In the genomic region with DNA sequence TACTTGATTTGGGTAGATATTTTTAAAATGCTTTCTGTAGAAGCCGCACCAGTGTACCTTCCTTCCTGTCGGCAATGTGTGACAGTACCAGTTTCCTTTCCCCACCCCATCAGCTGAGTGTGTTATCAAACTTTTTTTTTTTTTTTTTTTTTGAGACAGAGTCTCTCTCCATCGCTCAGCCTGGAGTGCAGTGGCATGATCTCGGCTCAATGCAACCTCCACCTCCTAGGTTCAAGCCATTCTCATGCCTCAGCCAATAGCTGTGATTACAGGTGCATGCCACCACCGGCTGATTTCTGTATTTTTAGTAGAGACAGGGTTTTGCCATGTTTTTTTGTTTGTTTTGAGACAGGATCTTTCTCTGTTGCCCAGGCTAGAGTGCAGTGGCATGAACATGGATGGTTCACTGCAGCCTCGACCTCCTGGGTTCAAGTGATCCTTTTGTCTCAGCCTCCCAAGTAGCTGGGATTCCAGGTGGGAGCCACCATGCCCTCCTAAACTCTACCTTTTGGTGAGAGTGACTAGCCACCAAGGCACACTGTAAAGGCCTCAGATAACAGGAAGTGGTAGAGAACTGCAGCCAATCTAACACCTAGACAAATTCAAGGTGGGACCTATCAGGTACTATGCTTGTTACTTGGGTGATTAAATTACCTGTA, we compare ENCODE assay signal across 10 cellular contexts. TPM values are rescaled to one million over a fixed set of nuclear protein-coding genes. Genes with fewer than 3 reads are reported as not detected.
DNase-seq lines count a peak whose midpoint lies in the region; ATAC-seq and TF ChIP-seq lines count a peak whose summit lies in the region.
"Had no signal": no experiment of that assay in that cellular context is flagged by ENCODE, and none has a peak within 500 bp of the region (broad histone marks: within the 10 kb centered on the region; RNA-seq: fewer than 3 reads in every experiment).

No MANE protein-coding gene starts in this region.

- no peaks in the 10 kb centered on the region for H3K36me3 Mint-ChIP-seq in activated B cell treated with CpG ODN at 0.5 μM for 24 hours (ENCODE audit: low read depth)

- intact Hi-C loops in activated B cell treated with CpG ODN at 0.5 μM for 24 hours (cut with micrococcal nuclease) (no loop called here), testis (cut with DNase I; ENCODE audit: low total_unique reads) (no loop called here)

- no peak overlapping the region for H3K4me2 ChIP-seq in neuronal stem cell (ENCODE audit: insufficient read depth, low read length, poor library complexity, severe bottlenecking)

- TF ChIP-seq CTCF in activated B cell treated with CpG ODN at 0.5 μM for 24 hours (IDR thresholded peaks at IDR 0.05) (no peak), upper lobe of left lung (IDR thresholded peaks at IDR 0.05) (no peak), testis (IDR thresholded peaks at IDR 0.05) (no peak)

- DNase-seq in stimulated activated CD4-positive, alpha-beta T cell treated with anti-CD3 and anti-CD28 coated beads, Interleukin-2, amount 100 ng/mL, for 4 hours (ENCODE audit: low read depth) = peak; percentile 40
- DNase-seq in stimulated activated CD4-positive, alpha-beta T cell treated with anti-CD3 and anti-CD28 coated beads, Interleukin-2, amount 100 ng/mL, for 48 hours = no peak
- DNase-seq in activated B cell treated with CpG ODN at 0.5 μM for 24 hours = no peak
- peak; percentile 91 for DNase-seq in central memory CD4-positive, alpha-beta T cell
- no peak for DNase-seq in upper lobe of left lung
- no peak for DNase-seq in LoVo (ENCODE audit: low spot score)
- DNase-seq in neuronal stem cell (ENCODE audit: low spot score) = no peak
- no peak for DNase-seq in testis
- DNase-seq: Kasumi-1 had no signal

- CTCF ChIA-PET in activated B cell treated with CpG ODN at 0.5 μM for 24 hours (lab: Charles Lee) = interaction anchor here (1.2 to 2.6 kb wide), 9 partner anchors 12 to 95 kb away, joined by 3 to 19 read pairs (median 10); a partner anchor contains a TSS

- no peak for TF ChIP-seq EP300 in upper lobe of left lung (IDR thresholded peaks at IDR 0.05)

- POLR2A ChIA-PET in activated B cell treated with CpG ODN at 0.5 μM for 24 hours (lab: Charles Lee) = interaction anchor here (0.6 to 5.3 kb wide), 16 partner anchors 9 to 905 kb away, joined by 3 to 102 read pairs (median 8); a partner anchor contains a TSS

- H3K27me3 Mint-ChIP-seq in activated B cell treated with CpG ODN at 0.5 μM for 24 hours = no peaks in the 10 kb centered on the region

- peaks cover 42% of the 10 kb centered on the region for H3K4me1 Mint-ChIP-seq in activated B cell treated with CpG ODN at 0.5 μM for 24 hours

- no peak overlapping the region for H2BK15ac ChIP-seq in neuronal stem cell (ENCODE audit: low read length)

- peak overlapping the region; percentile 92 for H3K27ac Mint-ChIP-seq in activated B cell treated with CpG ODN at 0.5 μM for 24 hours

- ATAC-seq in activated B cell treated with CpG ODN at 0.5 μM for 24 hours (ENCODE audit: low read depth) (peak; percentile 84), upper lobe of left lung (ENCODE audit: low FRiP score in 2 of 2) (peak; percentile 6 to 38)

- H3K4me3 ChIP-seq in upper lobe of left lung = peak overlapping the region in 1 of 4 donors; percentile 18
- H3K4me3 ChIP-seq in neuronal stem cell (ENCODE audit: low read length in 2 of 2) = no peak overlapping the region
- H3K4me3 ChIP-seq in testis = no peak overlapping the region
- H3K4me3 ChIP-seq: SJSA1 had no signal

- H4K8ac ChIP-seq in neuronal stem cell (ENCODE audit: low read depth, low read length) = no peak overlapping the region

- H3K9ac ChIP-seq in neuronal stem cell (ENCODE audit: low read depth, low read length, poor library complexity) = no peak overlapping the region

- no peak overlapping the region for H3K4ac ChIP-seq in neuronal stem cell (ENCODE audit: low read length)

- H3K4me1 ChIP-seq in upper lobe of left lung (peaks cover 10 to 26% (median 16%) of the 10 kb centered on the region in 4 donors), neuronal stem cell (ENCODE audit: control insufficient read depth in 2 of 2, insufficient read depth in 1 of 2, low read depth in 1 of 2, low read length in 2 of 2) (no peaks in the 10 kb centered on the region), testis (peaks cover 10% of the 10 kb centered on the region)
- H3K4me1 ChIP-seq: SJSA1 had no signal

- H2AFZ ChIP-seq in neuronal stem cell (ENCODE audit: low read length) = no peak overlapping the region

- no peaks in the 10 kb centered on the region for H3K9me3 Mint-ChIP-seq in activated B cell treated with CpG ODN at 0.5 μM for 24 hours

- no peaks in the 10 kb centered on the region for H3K79me1 ChIP-seq in neuronal stem cell (ENCODE audit: low read depth, low read length)

- H3K23ac ChIP-seq in neuronal stem cell (ENCODE audit: low read depth, low read length, poor library complexity) = no peak overlapping the region

- no peak overlapping the region for H4K91ac ChIP-seq in neuronal stem cell (ENCODE audit: low read depth, low read length, poor library complexity)

- no peak overlapping the region for H2BK5ac ChIP-seq in neuronal stem cell (ENCODE audit: low read length)

- H2BK12ac ChIP-seq in neuronal stem cell (ENCODE audit: low read length) = no peak overlapping the region

- TF ChIP-seq POLR2A in upper lobe of left lung (IDR thresholded peaks at IDR 0.05) = no peak
- TF ChIP-seq POLR2A in testis (IDR thresholded peaks at IDR 0.05) = no peak

- H3K9me3 ChIP-seq in upper lobe of left lung (no peaks in the 10 kb centered on the region), neuronal stem cell (replicated peaks in 1 of 2; ENCODE audit: control insufficient read depth in 2 of 2, insufficient read depth in 1 of 2, low read depth in 1 of 2, low read length in 2 of 2) (no peaks in the 10 kb centered on the region), testis (no peaks in the 10 kb centered on the region)
- H3K9me3 ChIP-seq: SJSA1 had no signal

- H2AK5ac ChIP-seq in neuronal stem cell (ENCODE audit: low read depth, low read length) = no peak overlapping the region

- H3K27me3 ChIP-seq in upper lobe of left lung = no peaks in the 10 kb centered on the region
- peaks cover 0 to 29% (median 0%) of the 10 kb centered on the region in 3 experiments for H3K27me3 ChIP-seq in neuronal stem cell (ENCODE audit: control insufficient read depth in 3 of 3, insufficient read depth in 3 of 3, low read depth in 1 of 3, low read length in 3 of 3)
- no peaks in the 10 kb centered on the region for H3K27me3 ChIP-seq in testis

- WGBS in upper lobe of left lung, 2 donors = 41 to 48% methylated on average over 6 of the region's 6 CpGs
- no CpG with 5 or more reads among the region's 6 CpGs for WGBS in neuronal stem cell (ENCODE audit: extremely low coverage in 2 of 2, insufficient read length in 2 of 2, insufficient replicate concordance in 1 of 2), 2 donors
- WGBS in testis, 2 donors = 87 to 93% methylated on average over 6 of the region's 6 CpGs

- peak overlapping the region; percentile 70 for H3K4me3 Mint-ChIP-seq in activated B cell treated with CpG ODN at 0.5 μM for 24 hours

- H3K14ac ChIP-seq in neuronal stem cell (ENCODE audit: low read length) = no peak overlapping the region

- no peaks in the 10 kb centered on the region for H3K36me3 ChIP-seq in upper lobe of left lung
- H3K36me3 ChIP-seq in neuronal stem cell (replicated peaks in 1 of 2; ENCODE audit: control insufficient read depth in 2 of 2, insufficient read depth in 2 of 2, low read length in 2 of 2) = no peaks in the 10 kb centered on the region
- H3K36me3 ChIP-seq in testis (ENCODE audit: low read depth, missing control alignments) = no peaks in the 10 kb centered on the region
- H3K36me3 ChIP-seq: SJSA1 had no signal

- peak overlapping the region; percentile 35 to 82 (median 76) for H3K27ac ChIP-seq in upper lobe of left lung
- H3K27ac ChIP-seq in neuronal stem cell (replicated peaks; ENCODE audit: low read length) = no peak overlapping the region
- no peak overlapping the region for H3K27ac ChIP-seq in testis
- H3K27ac ChIP-seq: SJSA1 had no signal

- H2BK120ac ChIP-seq in neuronal stem cell (ENCODE audit: low read depth, low read length) = no peak overlapping the region

- H3K18ac ChIP-seq in neuronal stem cell (ENCODE audit: low read length) = no peak overlapping the region

RNA-seq across cellular contexts. Expression of a gene that starts 21.3 kb away (rescaled TPM):
- total RNA-seq in activated B cell treated with CpG ODN at 0.5 μM for 24 hours = 82.5 and 85.4 TPM in 2 replicates
- total RNA-seq in upper lobe of left lung = 10 to 100 TPM; 29.3 to 57.6 (median 43.5) TPM
- 40.8 TPM for polyA plus RNA-seq in neuronal stem cell (2013, experiment 1 of 2)
- polyA plus RNA-seq in neuronal stem cell (2013, experiment 2 of 2) = 39.2 TPM
- 10 to 100 TPM; 61.8 to 75.3 TPM for total RNA-seq in testis
- polyA plus RNA-seq in testis (ENCODE audit: insufficient read depth, low read depth, low replicate concordance) = 118 TPM

RNA-seq across cellular contexts. Expression of a gene that starts 26.5 kb away (rescaled TPM):
- total RNA-seq in activated B cell treated with CpG ODN at 0.5 μM for 24 hours (31.6 and 31.8 TPM in 2 replicates), upper lobe of left lung (10 to 100 TPM; 24.2 to 32.5 (median 28.2) TPM), testis (10 to 100 TPM; 13.4 to 17.1 TPM)
- polyA plus RNA-seq in neuronal stem cell (2013, experiment 1 of 2) = 18.2 TPM
- polyA plus RNA-seq in neuronal stem cell (2013, experiment 2 of 2) = 17.1 TPM
- 15.2 TPM for polyA plus RNA-seq in testis (ENCODE audit: insufficient read depth, low read depth, low replicate concordance)

RNA-seq across cellular contexts. Expression of a gene that starts 30.2 kb away (rescaled TPM):
- total RNA-seq in activated B cell treated with CpG ODN at 0.5 μM for 24 hours (319 and 350 TPM in 2 replicates), upper lobe of left lung (100 to 1,000 TPM; 131 to 310 (median 221) TPM), testis (100 to 1,000 TPM in 1 of 2 donors, 10 to 100 TPM in 1; 76.5 to 128 TPM)
- polyA plus RNA-seq in neuronal stem cell (2013, experiment 1 of 2) = 12.5 TPM
- 13.2 TPM for polyA plus RNA-seq in neuronal stem cell (2013, experiment 2 of 2)
- polyA plus RNA-seq in testis (ENCODE audit: insufficient read depth, low read depth, low replicate concordance) = 34.6 TPM

RNA-seq across cellular contexts. Expression of a gene that starts 45.3 kb away (rescaled TPM):
- total RNA-seq in activated B cell treated with CpG ODN at 0.5 μM for 24 hours (54.7 and 66.5 TPM in 2 replicates), upper lobe of left lung (100 to 1,000 TPM in 2 of 6 donors, 10 to 100 TPM in 4; 56.5 to 149 (median 77.9) TPM), testis (10 to 100 TPM; 42.8 to 46.2 TPM)
- 56.5 TPM for polyA plus RNA-seq in neuronal stem cell (2013, experiment 1 of 2)
- polyA plus RNA-seq in neuronal stem cell (2013, experiment 2 of 2) = 55.4 TPM
- polyA plus RNA-seq in testis (ENCODE audit: insufficient read depth, low read depth, low replicate concordance) = 52.7 TPM

RNA-seq across cellular contexts. Expression of a gene that starts 47.5 kb away (rescaled TPM):
- 1.9 and 2.2 TPM in 2 replicates for total RNA-seq in activated B cell treated with CpG ODN at 0.5 μM for 24 hours
- 10 to 100 TPM in 1 of 6 donors, 1 to 10 TPM in 5; 1.2 to 11.8 (median 4.4) TPM for total RNA-seq in upper lobe of left lung
- polyA plus RNA-seq in neuronal stem cell (2013, experiment 1 of 2) = 84.1 TPM
- polyA plus RNA-seq in neuronal stem cell (2013, experiment 2 of 2) = 83.4 TPM
- total RNA-seq in testis = 10 to 100 TPM; 19.8 to 22.5 TPM
- 20.2 TPM for polyA plus RNA-seq in testis (ENCODE audit: insufficient read depth, low read depth, low replicate concordance)

Comparison
In these comparisons a context has a peak if more than half of its experiments do, and no peak if none do; other contexts are left out.
1. DNase-seq: peak in stimulated activated CD4-positive, alpha-beta T cell treated with anti-CD3 and anti-CD28 coated beads, Interleukin-2, amount 100 ng/mL, for 4 hours (single experiment) and central memory CD4-positive, alpha-beta T cell (single experiment); none in stimulated activated CD4-positive, alpha-beta T cell treated with anti-CD3 and anti-CD28 coated beads, Interleukin-2, amount 100 ng/mL, for 48 hours (0 of 2), activated B cell treated with CpG ODN at 0.5 μM for 24 hours (single experiment), upper lobe of left lung (0 of 2), LoVo (single experiment), neuronal stem cell (single experiment) and testis (single experiment).
2. H3K27ac ChIP-seq: peak in upper lobe of left lung (4 of 4); none in neuronal stem cell (single experiment) and testis (0 of 2).